Comparison of ENCODE assay signal across 8 cellular contexts in genomic region chr10:72297968-72298773, GRCh38. TPM values are rescaled to one million over a fixed set of nuclear protein-coding genes. Genes with fewer than 3 reads are reported as not detected.
DNase-seq lines count a peak whose midpoint lies in the region; ATAC-seq, FAIRE-seq and TF ChIP-seq lines count a peak whose summit lies in the region.

No MANE protein-coding gene starts in this region.

- 12% methylated on average over 42 of the region's 44 CpGs for WGBS in prostate gland

- H3K27ac ChIP-seq in prostate gland, result peak overlapping the region; percentile 79 to 93

- peak in 1 of 4 experiments; percentile 9 for TF ChIP-seq CTCF in prostate gland (IDR thresholded peaks at IDR 0.05)

- ATAC-seq in HG02588 (IDR thresholded peaks at IDR 0.05; ENCODE audit: unreplicated experiment) (peak; percentile 74), left ventricle myocardium superior (peak; percentile 96)

- FAIRE-seq in urothelium cell line (lab: Jason Lieb, UNC), result peak; percentile 42

- intact Hi-C loops in left ventricle myocardium superior (cut with micrococcal nuclease) (no loop called here), prostate gland (cut with DNase I) (no loop called here)

- TF ChIP-seq POLR2A in GM10847 (IDR thresholded peaks at IDR 0.05; ENCODE audit: extremely low read depth, insufficient read length) (peak; percentile 91), prostate gland (IDR thresholded peaks at IDR 0.05) (peak; percentile 92)

- peak overlapping the region; percentile 49 to 85 for H3K4me3 ChIP-seq in prostate gland

- H3K36me3 ChIP-seq in prostate gland, result no peaks in the 10 kb centered on the region

- peaks cover 5% of the 10 kb centered on the region for H3K4me1 ChIP-seq in prostate gland (replicated peaks)

- DNase-seq in NCI-H1092 (lab: John Stamatoyannopoulos, UW) (peak; percentile 92), T follicular helper cell (ENCODE audit: low read depth) (peak; percentile 86), amniotic epithelial cell (ENCODE audit: low read depth) (peak; percentile 98), left ventricle myocardium superior (peak; percentile 99), prostate gland (ENCODE audit: low spot score) (peak; percentile 96), urothelium cell line (ENCODE audit: low spot score) (peak; percentile 98)

- H3K27me3 ChIP-seq in prostate gland (replicated peaks; ENCODE audit: insufficient read depth), result no peaks in the 10 kb centered on the region

- H3K9me3 ChIP-seq in prostate gland, result no peaks in the 10 kb centered on the region

RNA-seq across cellular contexts. Expression of gene DDIT4, which starts 24.4 kb away (rescaled TPM):
- total RNA-seq in left ventricle myocardium superior (64.2 TPM), prostate gland (100 to 1,000 TPM; 259 to 265 TPM)

RNA-seq across cellular contexts. Expression of gene DNAJB12, which starts 56.5 kb away (rescaled TPM):
- total RNA-seq in left ventricle myocardium superior (25.9 TPM), prostate gland (10 to 100 TPM; 33.0 to 55.9 TPM)

Comparison
In these comparisons a context has a peak if more than half of its experiments do, and no peak if none do; other contexts are left out.
1. Peak in every context shown above with its lines: DNase-seq, ATAC-seq, H3K4me3 ChIP-seq and H3K27ac ChIP-seq.